In the genomic region with DNA sequence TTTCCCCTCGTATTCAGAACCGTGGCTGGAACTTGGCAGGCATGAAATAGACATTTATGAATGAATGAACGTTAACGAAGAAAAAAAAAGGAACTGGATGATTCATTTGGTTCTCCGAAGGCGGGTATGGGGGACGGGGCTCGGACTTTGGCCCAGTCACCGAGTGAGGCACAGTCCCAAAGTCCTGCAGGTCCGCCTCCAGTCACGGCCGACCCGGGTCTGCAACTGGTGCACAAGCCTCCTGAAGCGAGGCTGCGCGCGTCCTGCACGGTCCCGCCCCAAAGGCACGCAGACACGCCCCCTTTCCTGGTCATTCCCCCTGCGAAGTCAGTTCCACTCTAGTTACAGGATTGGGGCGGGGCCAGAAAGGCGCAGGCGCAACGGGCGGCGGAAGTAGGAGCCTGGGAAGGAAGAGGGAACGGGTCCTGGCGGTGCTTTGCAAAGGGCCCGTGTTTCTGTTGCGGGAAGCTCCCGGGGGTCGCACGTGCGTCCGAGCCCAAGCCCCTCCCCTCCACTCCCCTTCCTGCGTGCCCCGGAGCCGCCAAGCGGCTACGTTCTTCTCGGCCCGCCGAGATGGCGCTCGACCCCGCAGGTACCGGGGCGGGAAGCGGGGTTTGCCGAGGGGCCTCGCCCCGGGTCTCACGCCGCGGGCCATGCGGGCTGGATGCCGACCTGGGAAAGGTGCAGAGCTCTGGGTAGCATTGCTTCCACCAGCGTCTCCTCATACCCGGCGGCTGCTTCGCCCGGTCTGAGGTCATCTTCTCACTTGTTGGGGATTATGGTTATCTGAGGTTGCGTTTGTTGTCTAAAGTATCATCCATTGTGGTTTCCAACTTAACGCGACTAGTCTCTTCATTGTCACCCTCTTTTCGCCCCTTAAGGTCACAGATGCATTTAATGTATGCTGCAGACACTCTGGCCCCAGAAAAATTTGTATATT, we compare ENCODE assay signal across 8 cellular contexts. TPM values are rescaled to one million over a fixed set of nuclear protein-coding genes. Genes with fewer than 3 reads are reported as not detected.
DNase-seq lines count a peak whose midpoint lies in the region; ATAC-seq and TF ChIP-seq lines count a peak whose summit lies in the region.

A gene with protein sequence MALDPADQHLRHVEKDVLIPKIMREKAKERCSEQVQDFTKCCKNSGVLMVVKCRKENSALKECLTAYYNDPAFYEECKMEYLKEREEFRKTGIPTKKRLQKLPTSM (plus strand): TSS at position 399 of the 940 bp plus-strand sequence. CDS start 175 bp downstream, at position 574.

- TF ChIP-seq EP300 in SK-N-SH (IDR thresholded peaks at IDR 0.05; ENCODE audit: borderline replicate concordance in 1 of 2, low read depth in 1 of 2, low read length in 1 of 2) (no peak), suprapubic skin (IDR thresholded peaks at IDR 0.05) (no peak)

- DNase-seq in GM04504 (ENCODE audit: low read depth), result peak; percentile 91
- DNase-seq in NCI-H1048 (lab: John Stamatoyannopoulos, UW), result peak; percentile 97
- DNase-seq in SK-N-SH, result peak; percentile 96
- DNase-seq in activated naive CD4-positive, alpha-beta T cell treated with anti-CD3 and anti-CD28 coated beads, Interleukin-2, amount 50 U/mL, for 16 hours, result peak; percentile 94
- DNase-seq in germinal center (ENCODE audit: low spot score), result peak; percentile 88
- DNase-seq in nucleus accumbens (lab: John Stamatoyannopoulos, UW), result peak; percentile 57 to 99 (median 94)
- peak; percentile 98 for DNase-seq in suprapubic skin (ENCODE audit: low spot score in 2 of 2)

- H3K27ac ChIP-seq in SK-N-SH (ENCODE audit: low read depth in 2 of 2, low read length in 1 of 2) (peak within 1 kb of the TSS; percentile 64 to 92), suprapubic skin (peak within 1 kb of the TSS; percentile 59)

- TF ChIP-seq CTCF in SK-N-SH (IDR thresholded peaks at IDR 0.05) (no peak), suprapubic skin (IDR thresholded peaks at IDR 0.05) (no peak)

- peak within 1 kb of the TSS; percentile 99 for H2AFZ ChIP-seq in SK-N-SH (ENCODE audit: low read depth)

- peak within 1 kb of the TSS; percentile 66 for H3K4me2 ChIP-seq in SK-N-SH

- peaks cover 45% of the 10 kb centered on the region for H3K79me2 ChIP-seq in SK-N-SH (ENCODE audit: insufficient read depth)

- H3K4me3 ChIP-seq in SK-N-SH (ENCODE audit: low read depth in 2 of 2, low read length in 1 of 2), result peak within 1 kb of the TSS; percentile 76 to 96
- peak within 1 kb of the TSS; percentile 65 for H3K4me3 ChIP-seq in suprapubic skin

- WGBS in SK-N-SH (ENCODE audit: low lambda C conversion rate), result under 1% methylated on average over 28 of the region's 68 CpGs
- WGBS in suprapubic skin, result 1% methylated on average over 35 of the region's 68 CpGs

- peak within 1 kb of the TSS; percentile 92 for H3K9ac ChIP-seq in SK-N-SH

- no peaks in the 10 kb centered on the region; the same call in 1 of the 2 replicates for H4K20me1 ChIP-seq in SK-N-SH (ENCODE audit: insufficient read depth)

- TF ChIP-seq RAD21 in SK-N-SH (IDR thresholded peaks at IDR 0.05; ENCODE audit: low read length), result no peak

- TF ChIP-seq POLR2A in suprapubic skin (IDR thresholded peaks at IDR 0.05), result peak; percentile 15 to 73

- H3K36me3 ChIP-seq in SK-N-SH (replicated peaks in 1 of 2; ENCODE audit: control insufficient read depth in 1 of 2, insufficient read depth in 2 of 2, low read length in 1 of 2) (no peaks in the 10 kb centered on the region), suprapubic skin (no peaks in the 10 kb centered on the region)

- no peaks in the 10 kb centered on the region for H3F3A ChIP-seq in SK-N-SH (replicated peaks; ENCODE audit: insufficient read depth)

- peak; percentile 99 for ATAC-seq in HG02571 (IDR thresholded peaks at IDR 0.05; ENCODE audit: unreplicated experiment)

- H3K4me1 ChIP-seq in SK-N-SH (ENCODE audit: control insufficient read depth in 1 of 2, insufficient read depth in 2 of 2, low read depth in 1 of 2, low read length in 1 of 2) (peaks cover 0 to 4% of the 10 kb centered on the region in 2 experiments; a peak in 2 of 4 replicates), suprapubic skin (peaks cover 22% of the 10 kb centered on the region)

- H3K27me3 ChIP-seq in SK-N-SH (ENCODE audit: insufficient read depth), result no peaks in the 10 kb centered on the region
- H3K27me3 ChIP-seq in suprapubic skin, result no peaks in the 10 kb centered on the region

- H3K9me2 ChIP-seq in SK-N-SH, result no peaks in the 10 kb centered on the region

- CTCF ChIA-PET in SK-N-SH (lab: Yijun Ruan, JAX), result interaction anchor here (0.8 to 1.2 kb wide), 2 partner anchors 14 to 45 kb away, joined by 3 to 4 read pairs; no protein-coding TSS in a partner anchor

- POLR2A ChIA-PET in SK-N-SH (lab: Yijun Ruan, JAX), result interaction anchor here (1.0 kb wide), 1 partner anchor 51 kb away, joined by 3 read pairs; no protein-coding TSS in a partner anchor

- H3K9me3 ChIP-seq in SK-N-SH, result no peaks in the 10 kb centered on the region
- no peaks in the 10 kb centered on the region for H3K9me3 ChIP-seq in suprapubic skin

TF ChIP-seq in SK-N-SH, 30 proteins besides CTCF, POLR2A, EP300 and RAD21 (continues in another document):
- peak; percentile 50; the same call in 1 of the 2 replicates for TF ChIP-seq ELF1 (IDR thresholded peaks at IDR 0.05)
- TF ChIP-seq FOXJ3 (CRISPR knock-in tag; IDR thresholded peaks at IDR 0.05), result 0 out of 2 replicates have a peak, but pooled peaks have one; percentile 52
- TF ChIP-seq, protein P1, sequence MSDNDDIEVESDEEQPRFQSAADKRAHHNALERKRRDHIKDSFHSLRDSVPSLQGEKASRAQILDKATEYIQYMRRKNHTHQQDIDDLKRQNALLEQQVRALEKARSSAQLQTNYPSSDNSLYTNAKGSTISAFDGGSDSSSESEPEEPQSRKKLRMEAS (IDR thresholded peaks at IDR 0.05; ENCODE audit: low read depth), result peak; percentile 89
- TF ChIP-seq, protein P2, sequence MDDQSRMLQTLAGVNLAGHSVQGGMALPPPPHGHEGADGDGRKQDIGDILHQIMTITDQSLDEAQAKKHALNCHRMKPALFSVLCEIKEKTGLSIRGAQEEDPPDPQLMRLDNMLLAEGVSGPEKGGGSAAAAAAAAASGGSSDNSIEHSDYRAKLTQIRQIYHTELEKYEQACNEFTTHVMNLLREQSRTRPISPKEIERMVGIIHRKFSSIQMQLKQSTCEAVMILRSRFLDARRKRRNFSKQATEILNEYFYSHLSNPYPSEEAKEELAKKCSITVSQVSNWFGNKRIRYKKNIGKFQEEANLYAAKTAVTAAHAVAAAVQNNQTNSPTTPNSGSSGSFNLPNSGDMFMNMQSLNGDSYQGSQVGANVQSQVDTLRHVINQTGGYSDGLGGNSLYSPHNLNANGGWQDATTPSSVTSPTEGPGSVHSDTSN (IDR thresholded peaks at IDR 0.05), result no peak
- TF ChIP-seq NRF1 (IDR thresholded peaks at IDR 0.05; ENCODE audit: low read depth, low read length), result peak; percentile 84
- peak; percentile 93 for TF ChIP-seq MXI1 (IDR thresholded peaks at IDR 0.05; ENCODE audit: low read depth, low read length)
- TF ChIP-seq SIN3A (IDR thresholded peaks at IDR 0.05; ENCODE audit: borderline replicate concordance, low read depth, low read length), result 0 out of 2 replicates have a peak, but pooled peaks have one; percentile 69
- peak; percentile 49; the same call in 1 of the 2 replicates for TF ChIP-seq RCOR1 (IDR thresholded peaks at IDR 0.05; ENCODE audit: low read length)
- peak; percentile 67 for TF ChIP-seq GABPA (IDR thresholded peaks at IDR 0.05; ENCODE audit: low read depth)
- no peak for TF ChIP-seq NFIC (IDR thresholded peaks at IDR 0.05; ENCODE audit: borderline replicate concordance)
- TF ChIP-seq, protein P3, sequence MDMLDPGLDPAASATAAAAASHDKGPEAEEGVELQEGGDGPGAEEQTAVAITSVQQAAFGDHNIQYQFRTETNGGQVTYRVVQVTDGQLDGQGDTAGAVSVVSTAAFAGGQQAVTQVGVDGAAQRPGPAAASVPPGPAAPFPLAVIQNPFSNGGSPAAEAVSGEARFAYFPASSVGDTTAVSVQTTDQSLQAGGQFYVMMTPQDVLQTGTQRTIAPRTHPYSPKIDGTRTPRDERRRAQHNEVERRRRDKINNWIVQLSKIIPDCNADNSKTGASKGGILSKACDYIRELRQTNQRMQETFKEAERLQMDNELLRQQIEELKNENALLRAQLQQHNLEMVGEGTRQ (IDR thresholded peaks at IDR 0.05; ENCODE audit: borderline replicate concordance, low read depth, low read length), result no peak
- TF ChIP-seq RFX5 (IDR thresholded peaks at IDR 0.05; ENCODE audit: low read length), result peak; percentile 20; the same call in 1 of the 2 replicates
- TF ChIP-seq POLR2AphosphoS5 (IDR thresholded peaks at IDR 0.05; ENCODE audit: low read depth, low read length), result peak; percentile 93
- peak; percentile 77; the same call in 1 of the 2 replicates for TF ChIP-seq TAF1 (IDR thresholded peaks at IDR 0.05; ENCODE audit: borderline replicate concordance, low read depth, low read length)
- TF ChIP-seq, protein P4, sequence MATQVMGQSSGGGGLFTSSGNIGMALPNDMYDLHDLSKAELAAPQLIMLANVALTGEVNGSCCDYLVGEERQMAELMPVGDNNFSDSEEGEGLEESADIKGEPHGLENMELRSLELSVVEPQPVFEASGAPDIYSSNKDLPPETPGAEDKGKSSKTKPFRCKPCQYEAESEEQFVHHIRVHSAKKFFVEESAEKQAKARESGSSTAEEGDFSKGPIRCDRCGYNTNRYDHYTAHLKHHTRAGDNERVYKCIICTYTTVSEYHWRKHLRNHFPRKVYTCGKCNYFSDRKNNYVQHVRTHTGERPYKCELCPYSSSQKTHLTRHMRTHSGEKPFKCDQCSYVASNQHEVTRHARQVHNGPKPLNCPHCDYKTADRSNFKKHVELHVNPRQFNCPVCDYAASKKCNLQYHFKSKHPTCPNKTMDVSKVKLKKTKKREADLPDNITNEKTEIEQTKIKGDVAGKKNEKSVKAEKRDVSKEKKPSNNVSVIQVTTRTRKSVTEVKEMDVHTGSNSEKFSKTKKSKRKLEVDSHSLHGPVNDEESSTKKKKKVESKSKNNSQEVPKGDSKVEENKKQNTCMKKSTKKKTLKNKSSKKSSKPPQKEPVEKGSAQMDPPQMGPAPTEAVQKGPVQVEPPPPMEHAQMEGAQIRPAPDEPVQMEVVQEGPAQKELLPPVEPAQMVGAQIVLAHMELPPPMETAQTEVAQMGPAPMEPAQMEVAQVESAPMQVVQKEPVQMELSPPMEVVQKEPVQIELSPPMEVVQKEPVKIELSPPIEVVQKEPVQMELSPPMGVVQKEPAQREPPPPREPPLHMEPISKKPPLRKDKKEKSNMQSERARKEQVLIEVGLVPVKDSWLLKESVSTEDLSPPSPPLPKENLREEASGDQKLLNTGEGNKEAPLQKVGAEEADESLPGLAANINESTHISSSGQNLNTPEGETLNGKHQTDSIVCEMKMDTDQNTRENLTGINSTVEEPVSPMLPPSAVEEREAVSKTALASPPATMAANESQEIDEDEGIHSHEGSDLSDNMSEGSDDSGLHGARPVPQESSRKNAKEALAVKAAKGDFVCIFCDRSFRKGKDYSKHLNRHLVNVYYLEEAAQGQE (IDR thresholded peaks at IDR 0.05; ENCODE audit: low read depth, low read length), result no peak

RNA-seq across cellular contexts. Expression of the gene that starts here (rescaled TPM):
- polyA plus RNA-seq in SK-N-SH (2012; rRNA removed), result 21.4 and 24.1 TPM in 2 replicates
- polyA plus RNA-seq in SK-N-SH (2012; cell fraction: cytosol; rRNA removed), result 29.3 and 37.8 TPM in 2 replicates
- polyA plus RNA-seq in SK-N-SH (2012; cell fraction: nucleus; rRNA removed), result 13.1 and 14.3 TPM in 2 replicates
- 10 to 100 TPM in 2 of 4 donors, 1 to 10 TPM in 2; 8.0 to 15.5 (median 10.3) TPM for total RNA-seq in suprapubic skin

Comparison
In these comparisons a context has a peak if more than half of its experiments do, and no peak if none do; other contexts are left out.
1. Peak in every context shown above with its lines: DNase-seq, ATAC-seq, H3K4me3 ChIP-seq and H3K27ac ChIP-seq.